ENCODE assay signal across 19 cellular contexts in genomic region chr2:220513573-220514288, GRCh38.
A peak's percentile ranks its signal among the peaks of the same experiment; 100 is the strongest.
DNase-seq lines count a peak whose midpoint lies in the region; ATAC-seq, FAIRE-seq and TF ChIP-seq lines count a peak whose summit lies in the region.
"Had no signal": no experiment of that assay in that cellular context is flagged by ENCODE, and none has a peak within 500 bp of the region (broad histone marks: within the 10 kb centered on the region; RNA-seq: fewer than 3 reads in every experiment).

No MANE protein-coding gene starts in this region.

- no peak for TF ChIP-seq EP300 in stomach (IDR thresholded peaks at IDR 0.05)

- no peak overlapping the region for H2AFZ ChIP-seq in astrocyte (ENCODE audit: low read depth, low read length)

- no peaks in the 10 kb centered on the region for H3K36me3 ChIP-seq in A673 (ENCODE audit: insufficient read depth, low read length, poor library complexity, severe bottlenecking)
- no peaks in the 10 kb centered on the region for H3K36me3 ChIP-seq in astrocyte (ENCODE audit: insufficient read depth, low read length)
- H3K36me3 ChIP-seq in stomach: no peaks in the 10 kb centered on the region
- H3K36me3 ChIP-seq: MG63 had no signal

- no peak for TF ChIP-seq CTCF in A673 (conservative IDR thresholded peaks at IDR 0.05; ENCODE audit: low read depth, low read length)
- no peak for TF ChIP-seq CTCF in astrocyte (IDR thresholded peaks at IDR 0.05; ENCODE audit: insufficient read depth, low read depth, low read length)
- no peak for TF ChIP-seq CTCF in foreskin keratinocyte (conservative IDR thresholded peaks at IDR 0.05)
- TF ChIP-seq CTCF in stomach (IDR thresholded peaks at IDR 0.05): no peak
- TF ChIP-seq CTCF in CD14-positive monocyte (IDR thresholded peaks at IDR 0.05): no peak

- no TSS peak for BruUV-seq in A673 (replicated peaks; lab: Mats Ljungman, UMichigan)

- no peak overlapping the region for H3K9ac ChIP-seq in astrocyte (ENCODE audit: low read length)

- H4K20me1 ChIP-seq in astrocyte (ENCODE audit: insufficient read depth, low read length): no peaks in the 10 kb centered on the region

- peak overlapping the region; percentile 59 for H3K27ac Mint-ChIP-seq in astrocyte (ENCODE audit: unreplicated experiment)
- no peak overlapping the region for H3K27ac Mint-ChIP-seq in activated CD4-positive, alpha-beta T cell treated with anti-CD3 and anti-CD28 coated beads, Interleukin-2, amount 10 ng/mL, durations not matched to agents 24 days and 14 days
- H3K27ac Mint-ChIP-seq in CD14-positive monocyte: no peak overlapping the region

- H3K9me3 Mint-ChIP-seq in astrocyte (ENCODE audit: unreplicated experiment) (no peaks in the 10 kb centered on the region), CD14-positive monocyte (peaks cover 0 to 6% (median 0%) of the 10 kb centered on the region in 7 donors)
- H3K9me3 Mint-ChIP-seq in activated CD4-positive, alpha-beta T cell treated with anti-CD3 and anti-CD28 coated beads, Interleukin-2, amount 10 ng/mL, durations not matched to agents 24 days and 14 days: no peaks in the 10 kb centered on the region

- no peaks in the 10 kb centered on the region for H3K27me3 ChIP-seq in A673 (replicated peaks; ENCODE audit: insufficient read depth, low read depth, low read length, poor library complexity)
- no peaks in the 10 kb centered on the region for H3K27me3 ChIP-seq in astrocyte (ENCODE audit: insufficient read depth, low read length)
- no peaks in the 10 kb centered on the region for H3K27me3 ChIP-seq in foreskin keratinocyte
- no peaks in the 10 kb centered on the region for H3K27me3 ChIP-seq in stomach
- H3K27me3 ChIP-seq: MG63 had no signal

- peak; percentile 87 for ATAC-seq in foreskin keratinocyte
- ATAC-seq: GM12878, K562 had no signal

- intact Hi-C loops in A673 (cut with micrococcal nuclease; ENCODE audit: unreplicated experiment): no loop called here
- intact Hi-C loops in stomach (cut with DNase I; ENCODE audit: low total_unique reads): no loop called here
- intact Hi-C loops in activated CD4-positive, alpha-beta T cell treated with anti-CD3 and anti-CD28 coated beads, Interleukin-2, amount 10 ng/mL, durations not matched to agents 24 days and 14 days (cut with micrococcal nuclease): no loop called here
- intact Hi-C loops in CD14-positive monocyte (cut with micrococcal nuclease): no loop called here

- H3K9me3 ChIP-seq in A673 (ENCODE audit: low read depth, low read length, poor library complexity, severe bottlenecking) (no peaks in the 10 kb centered on the region), astrocyte (ENCODE audit: insufficient read depth, low read depth, low read length) (no peaks in the 10 kb centered on the region), stomach (no peaks in the 10 kb centered on the region)
- H3K9me3 ChIP-seq: MG63 had no signal

- H3K27ac ChIP-seq in A673 (ENCODE audit: low read depth, low read length, poor library complexity, severe bottlenecking) (no peak overlapping the region), astrocyte (ENCODE audit: low read depth, low read length) (peak overlapping the region; percentile 64), foreskin keratinocyte (peak overlapping the region; percentile 22), stomach (no peak overlapping the region)

- H3K79me2 ChIP-seq in astrocyte (ENCODE audit: insufficient read depth, low read length): no peaks in the 10 kb centered on the region

- H3K4me1 ChIP-seq in A673 (ENCODE audit: insufficient read depth, low read length, poor library complexity, severe bottlenecking) (peaks cover 37% of the 10 kb centered on the region), astrocyte (ENCODE audit: insufficient read depth, low read length) (peaks cover 31% of the 10 kb centered on the region), foreskin keratinocyte (peaks cover 47% of the 10 kb centered on the region), stomach (no peaks in the 10 kb centered on the region)

- peaks cover 28% of the 10 kb centered on the region for H3K4me1 Mint-ChIP-seq in astrocyte (ENCODE audit: low read depth, unreplicated experiment)
- no peaks in the 10 kb centered on the region for H3K4me1 Mint-ChIP-seq in activated CD4-positive, alpha-beta T cell treated with anti-CD3 and anti-CD28 coated beads, Interleukin-2, amount 10 ng/mL, durations not matched to agents 24 days and 14 days
- no peaks in the 10 kb centered on the region for H3K4me1 Mint-ChIP-seq in CD14-positive monocyte

- CTCF ChIA-PET in A673 (lab: Charles Lee): interaction anchor here (0.6 kb wide), 1 partner anchor 64 kb away, joined by 3 read pairs; no protein-coding TSS in a partner anchor

- no peaks in the 10 kb centered on the region for H3K27me3 Mint-ChIP-seq in astrocyte (ENCODE audit: low read depth, unreplicated experiment)
- no peaks in the 10 kb centered on the region for H3K27me3 Mint-ChIP-seq in activated CD4-positive, alpha-beta T cell treated with anti-CD3 and anti-CD28 coated beads, Interleukin-2, amount 10 ng/mL, durations not matched to agents 24 days and 14 days
- peaks cover 0 to 3% (median 2%) of the 10 kb centered on the region in 3 donors for H3K27me3 Mint-ChIP-seq in CD14-positive monocyte (ENCODE audit: low read depth in 3 of 3)

- WGBS in stomach, 5 donors: 37 to 48% (median 45%) methylated on average over 2 of the region's 2 CpGs

- H3K4me3 ChIP-seq in A673 (ENCODE audit: low read depth, low read length, poor library complexity, severe bottlenecking): no peak overlapping the region
- no peak overlapping the region for H3K4me3 ChIP-seq in astrocyte (ENCODE audit: insufficient read depth, low read depth, low read length)
- H3K4me3 ChIP-seq in stomach: no peak overlapping the region
- H3K4me3 ChIP-seq: GM12878, K562, MG63 had no signal

- no peak for FAIRE-seq in astrocyte (lab: Jason Lieb, UNC)
- FAIRE-seq: GM12878, GM18507, K562 had no signal

- peak overlapping the region; percentile 8 for H3K4me2 ChIP-seq in astrocyte (ENCODE audit: low read length)

- no peak for TF ChIP-seq POLR2A in stomach (IDR thresholded peaks at IDR 0.05)

- no peak overlapping the region for H3K4me3 Mint-ChIP-seq in astrocyte (ENCODE audit: unreplicated experiment)
- H3K4me3 Mint-ChIP-seq in activated CD4-positive, alpha-beta T cell treated with anti-CD3 and anti-CD28 coated beads, Interleukin-2, amount 10 ng/mL, durations not matched to agents 24 days and 14 days: no peak overlapping the region
- no peak overlapping the region for H3K4me3 Mint-ChIP-seq in CD14-positive monocyte

- peak; percentile 49 for DNase-seq in A673 (ENCODE audit: low spot score)
- peak; percentile 50 for DNase-seq in LHCN-M2 (ENCODE audit: low read depth)
- DNase-seq in astrocyte (ENCODE audit: low read depth): peak; percentile 23
- DNase-seq in foreskin keratinocyte: peak in 1 of 2 donors; percentile 49
- no peak for DNase-seq in NCI-H1694 treated with DMSO at 0.1 percent for 48 hours (lab: John Stamatoyannopoulos, UW)
- no peak for DNase-seq in stomach
- DNase-seq in activated CD4-positive, alpha-beta T cell treated with anti-CD3 and anti-CD28 coated beads, Interleukin-2, amount 10 ng/mL, durations not matched to agents 24 days and 14 days: no peak
- no peak for DNase-seq in CD14-positive monocyte (ENCODE audit: low spot score)
- DNase-seq: 8988T, C1 segment of cervical spinal cord, DMS153, MG63, NCI-H1092 treated with DMSO at 0.1 percent for 48 hours, NCI-H187 treated with DMSO at 0.1 percent for 48 hours, NCI-H2171, NCI-H510A had no signal

- POLR2A ChIA-PET in A673 (lab: Charles Lee; ENCODE audit: low non-redundant PET): interaction anchor here (0.6 kb wide), 1 partner anchor 78 kb away, joined by 3 read pairs; no protein-coding TSS in a partner anchor

- no peaks in the 10 kb centered on the region for H3K36me3 Mint-ChIP-seq in astrocyte (ENCODE audit: low read depth, unreplicated experiment)
- no peaks in the 10 kb centered on the region for H3K36me3 Mint-ChIP-seq in activated CD4-positive, alpha-beta T cell treated with anti-CD3 and anti-CD28 coated beads, Interleukin-2, amount 10 ng/mL, durations not matched to agents 24 days and 14 days (ENCODE audit: low read depth)
- H3K36me3 Mint-ChIP-seq in CD14-positive monocyte: no peaks in the 10 kb centered on the region

Comparison
In these comparisons a context has a peak if more than half of its experiments do, and no peak if none do; other contexts are left out.
1. DNase-seq: peak in A673 (single experiment), LHCN-M2 (single experiment) and astrocyte (single experiment); none in NCI-H1694 treated with DMSO at 0.1 percent for 48 hours (single experiment), stomach (single experiment), activated CD4-positive, alpha-beta T cell treated with anti-CD3 and anti-CD28 coated beads, Interleukin-2, amount 10 ng/mL, durations not matched to agents 24 days and 14 days (single experiment) and CD14-positive monocyte (single experiment).
2. H3K27ac ChIP-seq: peak in astrocyte (single experiment) and foreskin keratinocyte (single experiment); none in A673 (single experiment) and stomach (0 of 5).